In genomic region chr1:51863384-51863783, GRCh38 we compare ENCODE assay signal across 15 cellular contexts. TPM values are rescaled to one million over a fixed set of nuclear protein-coding genes. Genes with fewer than 3 reads are reported as not detected.
A peak's percentile ranks its signal among the peaks of the same experiment; 100 is the strongest.
DNase-seq lines count a peak whose midpoint lies in the region; ATAC-seq, FAIRE-seq and TF ChIP-seq lines count a peak whose summit lies in the region.
"Had no signal": no experiment of that assay in that cellular context is flagged by ENCODE, and none has a peak within 500 bp of the region (broad histone marks: within the 10 kb centered on the region; RNA-seq: fewer than 3 reads in every experiment).

No MANE protein-coding gene starts in this region.

- 82 to 99% (median 87%) methylated on average over 2 of the region's 2 CpGs for WGBS in psoas muscle, 3 donors
- 98% methylated on average over 2 of the region's 2 CpGs for whole genome bisulfite sequencing in HepG2 (ENCODE audit: low lambda C conversion rate)

- no peak for TF ChIP-seq CTCF in GM20000 (IDR thresholded peaks at IDR 0.05; ENCODE audit: extremely low read depth, missing control alignments)
- no peak for TF ChIP-seq CTCF in psoas muscle (IDR thresholded peaks at IDR 0.05)
- no peak for TF ChIP-seq CTCF in HepG2 (CRISPR knock-in tag; IDR thresholded peaks at IDR 0.05)

- peak in 2 of 5 donors; percentile 9 to 13 for DNase-seq in CD8-positive, alpha-beta memory T cell
- DNase-seq in GM20000 (ENCODE audit: low spot score) (peak; percentile 41), COR-L47 (lab: John Stamatoyannopoulos, UW) (no peak), psoas muscle (no peak), HepG2 (ENCODE audit: low spot score) (no peak)
- DNase-seq in activated CD8-positive, alpha-beta T cell treated with anti-CD3 and anti-CD28 coated beads, Interleukin-2, amount 10 ng/mL, durations not matched to agents 7 days and 5 days, result no peak
- DNase-seq: activated CD4-positive, CD25-positive, alpha-beta regulatory T cell; adrenal gland; Caco-2; NCI-H1436 treated with DMSO at 0.1 percent for 48 hours had no signal

- CTCF ChIA-PET in CD8-positive, alpha-beta memory T cell (lab: Charles Lee), result no interaction called here
- CTCF ChIA-PET in activated CD8-positive, alpha-beta T cell treated with anti-CD3 and anti-CD28 coated beads, Interleukin-2, amount 10 ng/mL, durations not matched to agents 7 days and 5 days (lab: Charles Lee), result no interaction called here
- CTCF ChIA-PET in HepG2 (lab: Yijun Ruan, JAX; ENCODE audit: low intra/inter-chr PET ratio, low total read pairs), result no interaction called here

- H3K27ac ChIP-seq in CD8-positive, alpha-beta memory T cell (ENCODE audit: low read depth, low read length), result no peak overlapping the region
- H3K27ac ChIP-seq in psoas muscle, result no peak overlapping the region
- no peak overlapping the region for H3K27ac ChIP-seq in HepG2 (ENCODE audit: extremely low read length, insufficient read depth, low read length)
- H3K27ac ChIP-seq: adrenal gland, thoracic aorta had no signal

- TF ChIP-seq EP300 in HepG2 (IDR thresholded peaks at IDR 0.05; ENCODE audit: low read depth in 2 of 2, low read length in 2 of 2) (no peak), HepG2 (CRISPR knock-in tag; IDR thresholded peaks at IDR 0.05; ENCODE audit: borderline replicate concordance) (no peak)

- no TSS peak for BruUV-seq in HepG2 (replicated peaks; lab: Mats Ljungman, UMichigan)

- peaks cover 43 to 64% (median 57%) of the 10 kb centered on the region in 3 donors for H3K4me1 Mint-ChIP-seq in CD8-positive, alpha-beta memory T cell
- peaks cover 13% of the 10 kb centered on the region for H3K4me1 Mint-ChIP-seq in activated CD8-positive, alpha-beta T cell treated with anti-CD3 and anti-CD28 coated beads, Interleukin-2, amount 10 ng/mL, durations not matched to agents 7 days and 5 days (ENCODE audit: low read depth)

- no peaks in the 10 kb centered on the region for H4K20me1 ChIP-seq in HepG2 (ENCODE audit: insufficient read depth, low read length)

- no peak overlapping the region for H2AFZ ChIP-seq in HepG2 (ENCODE audit: low read length)

- H3K27me3 Mint-ChIP-seq in CD8-positive, alpha-beta memory T cell, result no peaks in the 10 kb centered on the region
- H3K27me3 Mint-ChIP-seq in activated CD8-positive, alpha-beta T cell treated with anti-CD3 and anti-CD28 coated beads, Interleukin-2, amount 10 ng/mL, durations not matched to agents 7 days and 5 days (ENCODE audit: low read depth), result no peaks in the 10 kb centered on the region

- H3K9me3 Mint-ChIP-seq in CD8-positive, alpha-beta memory T cell, result no peaks in the 10 kb centered on the region
- no peaks in the 10 kb centered on the region for H3K9me3 Mint-ChIP-seq in activated CD8-positive, alpha-beta T cell treated with anti-CD3 and anti-CD28 coated beads, Interleukin-2, amount 10 ng/mL, durations not matched to agents 7 days and 5 days (ENCODE audit: insufficient read depth)

- H3K36me3 ChIP-seq in CD8-positive, alpha-beta memory T cell (ENCODE audit: insufficient read depth, low read length), result no peaks in the 10 kb centered on the region
- H3K36me3 ChIP-seq in psoas muscle (ENCODE audit: insufficient read depth in 1 of 2, low read depth in 1 of 2), result no peaks in the 10 kb centered on the region
- H3K36me3 ChIP-seq in HepG2 (replicated peaks in 1 of 2; ENCODE audit: control insufficient read depth in 1 of 2, insufficient read depth in 2 of 2, low read length in 2 of 2), result peaks cover 0 to 2% of the 10 kb centered on the region in 2 experiments; a peak in 2 of 5 replicates
- H3K36me3 ChIP-seq: adrenal gland, thoracic aorta had no signal

- in situ Hi-C loops in HepG2 (cut with HindIII; ENCODE audit: extremely low pct_ligation_motif_present, low pct_unique_long_range_greater_than_20kb), result no loop called here

- no peak overlapping the region for H3K4me3 Mint-ChIP-seq in CD8-positive, alpha-beta memory T cell
- H3K4me3 Mint-ChIP-seq in activated CD8-positive, alpha-beta T cell treated with anti-CD3 and anti-CD28 coated beads, Interleukin-2, amount 10 ng/mL, durations not matched to agents 7 days and 5 days, result no peak overlapping the region

- FAIRE-seq in HepG2 (lab: Jason Lieb, UNC), result no peak
- FAIRE-seq: endothelial cell of umbilical vein had no signal

- intact Hi-C loops in psoas muscle (cut with DNase I), result no loop called here
- intact Hi-C loops in HepG2 (cut with micrococcal nuclease; ENCODE audit: unreplicated experiment), result no loop called here

- no peak overlapping the region for H3K9ac ChIP-seq in HepG2 (ENCODE audit: insufficient read depth, low read depth, low read length)

- H3K4me2 ChIP-seq in HepG2 (ENCODE audit: low read depth, low read length), result no peak overlapping the region

- peaks cover 0 to 21% (median 5%) of the 10 kb centered on the region in 3 donors for H3K36me3 Mint-ChIP-seq in CD8-positive, alpha-beta memory T cell
- peaks cover 15% of the 10 kb centered on the region for H3K36me3 Mint-ChIP-seq in activated CD8-positive, alpha-beta T cell treated with anti-CD3 and anti-CD28 coated beads, Interleukin-2, amount 10 ng/mL, durations not matched to agents 7 days and 5 days (ENCODE audit: low read depth)

- no peak for TF ChIP-seq RAD21 in HepG2 (CRISPR knock-in tag; IDR thresholded peaks at IDR 0.05)

- H3K9me3 ChIP-seq in CD8-positive, alpha-beta memory T cell (ENCODE audit: low read length), result no peaks in the 10 kb centered on the region
- H3K9me3 ChIP-seq in psoas muscle, result no peaks in the 10 kb centered on the region
- H3K9me3 ChIP-seq in HepG2 (ENCODE audit: low read length), result no peaks in the 10 kb centered on the region
- H3K9me3 ChIP-seq: adrenal gland, Caco-2, thoracic aorta had no signal

- H3K79me2 ChIP-seq in HepG2 (ENCODE audit: insufficient read depth, low read length), result peaks cover 38% of the 10 kb centered on the region

- peaks cover 15% of the 10 kb centered on the region for H3K4me1 ChIP-seq in CD8-positive, alpha-beta memory T cell (ENCODE audit: insufficient read depth, low read length)
- peaks cover 34% of the 10 kb centered on the region for H3K4me1 ChIP-seq in psoas muscle
- peaks cover 15% of the 10 kb centered on the region for H3K4me1 ChIP-seq in HepG2 (ENCODE audit: insufficient read depth, low read length)
- H3K4me1 ChIP-seq: Caco-2 had no signal

- no peak for TF ChIP-seq POLR2A in HepG2 (IDR thresholded peaks at IDR 0.05; ENCODE audit: insufficient read depth in 1 of 2, low read depth in 2 of 2, low read length in 2 of 2)

- peak overlapping the region in 5 of 8 donors; percentile 11 to 80 (median 52) for H3K27ac Mint-ChIP-seq in CD8-positive, alpha-beta memory T cell
- H3K27ac Mint-ChIP-seq in activated CD8-positive, alpha-beta T cell treated with anti-CD3 and anti-CD28 coated beads, Interleukin-2, amount 10 ng/mL, durations not matched to agents 7 days and 5 days, result peak overlapping the region; percentile 43

- H3K4me3 ChIP-seq in CD8-positive, alpha-beta memory T cell (ENCODE audit: low read length), result no peak overlapping the region
- H3K4me3 ChIP-seq in psoas muscle (no peak overlapping the region), HepG2 (replicated peaks in 1 of 3; ENCODE audit: insufficient read depth in 1 of 3, low read depth in 2 of 3, low read length in 3 of 3) (no peak overlapping the region)
- H3K4me3 ChIP-seq: adrenal gland, thoracic aorta had no signal

- no peaks in the 10 kb centered on the region for H3K27me3 ChIP-seq in CD8-positive, alpha-beta memory T cell (ENCODE audit: insufficient read depth, low read length, poor library complexity, severe bottlenecking)
- no peaks in the 10 kb centered on the region for H3K27me3 ChIP-seq in psoas muscle (ENCODE audit: insufficient read depth in 3 of 3, low read length in 2 of 3)
- H3K27me3 ChIP-seq in HepG2 (ENCODE audit: control insufficient read depth in 1 of 2, insufficient read depth in 2 of 2, low read length in 2 of 2), result no peaks in the 10 kb centered on the region; a peak in 1 of 5 replicates
- H3K27me3 ChIP-seq: adrenal gland had no signal

- POLR2A ChIA-PET in CD8-positive, alpha-beta memory T cell (lab: Charles Lee), result no interaction called here
- POLR2A ChIA-PET in activated CD8-positive, alpha-beta T cell treated with anti-CD3 and anti-CD28 coated beads, Interleukin-2, amount 10 ng/mL, durations not matched to agents 7 days and 5 days (lab: Charles Lee), result no interaction called here
- POLR2A ChIA-PET in HepG2 (lab: Yijun Ruan, JAX), result no interaction called here

- ATAC-seq in HG03378 (IDR thresholded peaks at IDR 0.05; ENCODE audit: unreplicated experiment) (peak; percentile 73), GM18873 (IDR thresholded peaks at IDR 0.05; ENCODE audit: low FRiP score, unreplicated experiment) (no peak), psoas muscle (no peak), HepG2 (no peak)
- ATAC-seq in activated CD8-positive, alpha-beta T cell treated with anti-CD3 and anti-CD28 coated beads, Interleukin-2, amount 10 ng/mL, durations not matched to agents 7 days and 5 days, result no peak
- ATAC-seq: Panc1 had no signal

RNA-seq across cellular contexts. Expression of gene NRDC, which starts 15.1 kb away (rescaled TPM):
- 100 to 1,000 TPM; 129 to 139 TPM for total RNA-seq in CD8-positive, alpha-beta memory T cell
- 83.0 TPM for polyA plus RNA-seq in CD8-positive, alpha-beta memory T cell
- total RNA-seq in activated CD8-positive, alpha-beta T cell treated with anti-CD3 and anti-CD28 coated beads, Interleukin-2, amount 10 ng/mL, durations not matched to agents 7 days and 5 days, result 100 to 1,000 TPM; 153 to 157 TPM
- 100 to 1,000 TPM; 232 to 385 (median 288) TPM for total RNA-seq in psoas muscle
- 100 to 1,000 TPM; 132 to 346 (median 178) TPM for polyA plus RNA-seq in psoas muscle
- total RNA-seq in HepG2 (2016; rRNA removed; fragmentation: Illumina TruSeq; extraction: Trizol), result 57.6 and 101 TPM in 2 replicates
- 14.8 and 17.2 TPM in 2 replicates for total RNA-seq in HepG2 (2016; cell fraction: cytosol; rRNA removed; fragmentation: Illumina TruSeq; extraction: Trizol; ENCODE audit: low read depth)
- 60.8 and 99.7 TPM in 2 replicates for total RNA-seq in HepG2 (2016; cell fraction: insoluble cytoplasmic fraction; rRNA removed; fragmentation: Illumina TruSeq; extraction: Trizol)
- 30.2 and 31.0 TPM in 2 replicates for total RNA-seq in HepG2 (2016; cell fraction: membrane; rRNA removed; fragmentation: Illumina TruSeq; extraction: Trizol)
- 69.9 TPM in 2 replicates for total RNA-seq in HepG2 (2016; cell fraction: nucleus; rRNA removed; fragmentation: Illumina TruSeq; extraction: Trizol)
- 64.9 and 68.6 TPM in 2 replicates for polyA plus RNA-seq in HepG2 (2011; rRNA removed)
- 28.8 and 34.1 TPM in 2 replicates for polyA plus RNA-seq in HepG2 (2011; cell fraction: cytosol; rRNA removed)
- 68.1 and 89.6 TPM in 2 replicates for polyA plus RNA-seq in HepG2 (2011; cell fraction: nucleus; rRNA removed)
- polyA plus RNA-seq in HepG2 (2012), result 71.6 and 81.1 TPM in 2 replicates
- polyA plus RNA-seq in HepG2 (2016; cell fraction: cytosol; fragmentation: Illumina TruSeq; extraction: Trizol; ENCODE audit: low read depth), result 6.8 and 7.3 TPM in 2 replicates
- polyA plus RNA-seq in HepG2 (2016; cell fraction: insoluble cytoplasmic fraction; fragmentation: Illumina TruSeq; extraction: Trizol; ENCODE audit: low read depth), result 108 and 112 TPM in 2 replicates
- polyA plus RNA-seq in HepG2 (2016; cell fraction: membrane; fragmentation: Illumina TruSeq; extraction: Trizol; ENCODE audit: low read depth), result 18.3 and 22.3 TPM in 2 replicates
- 133 and 135 TPM in 2 replicates for polyA plus RNA-seq in HepG2 (2016; cell fraction: nucleus; fragmentation: Illumina TruSeq; extraction: Trizol; ENCODE audit: insufficient read depth, low read depth)
- polyA minus RNA-seq in HepG2 (2011; rRNA and poly(A)+ RNA removed; ENCODE audit: low replicate concordance), result 50.8 and 123 TPM in 2 replicates
- 38.4 and 54.9 TPM in 2 replicates for polyA minus RNA-seq in HepG2 (2011; cell fraction: cytosol; rRNA and poly(A)+ RNA removed)
- 68.1 and 81.8 TPM in 2 replicates for polyA minus RNA-seq in HepG2 (2011; cell fraction: nucleus; rRNA and poly(A)+ RNA removed)
